ENCODE assay signal across 8 cellular contexts in genomic region chr7:129610709-129611245, GRCh38. TPM values are rescaled to one million over a fixed set of nuclear protein-coding genes. Genes with fewer than 3 reads are reported as not detected.
DNase-seq lines count a peak whose midpoint lies in the region; ATAC-seq, FAIRE-seq and TF ChIP-seq lines count a peak whose summit lies in the region.

No MANE protein-coding gene starts in this region.

- no peak for TF ChIP-seq POLR2A in esophagus squamous epithelium (IDR thresholded peaks at IDR 0.05)
- no peak for TF ChIP-seq POLR2A in H54 (IDR thresholded peaks at IDR 0.05; ENCODE audit: low read depth, low read length)

- WGBS in esophagus squamous epithelium, 2 donors = 9 to 15% methylated on average over 11 to 16 of the region's 17 CpGs

- H3K9me3 ChIP-seq in esophagus squamous epithelium = no peaks in the 10 kb centered on the region

- H3K4me3 ChIP-seq in GM12864 (ENCODE audit: low read depth, low read length) (peak overlapping the region; percentile 85), esophagus squamous epithelium (peak overlapping the region; percentile 80 to 94 (median 86)), rectal smooth muscle tissue (ENCODE audit: low read length) (peak overlapping the region; percentile 98)

- H3K27me3 ChIP-seq in esophagus squamous epithelium (no peaks in the 10 kb centered on the region), rectal smooth muscle tissue (ENCODE audit: control insufficient read depth, insufficient read depth, low read length) (no peaks in the 10 kb centered on the region)

- TF ChIP-seq CTCF in GM12864 (IDR thresholded peaks at IDR 0.05; ENCODE audit: low read depth, low read length, missing control alignments) (no peak), esophagus squamous epithelium (IDR thresholded peaks at IDR 0.05) (no peak)

- peak overlapping the region; percentile 93 to 98 (median 97) for H3K27ac ChIP-seq in esophagus squamous epithelium
- peak overlapping the region; percentile 97 for H3K27ac ChIP-seq in rectal smooth muscle tissue (ENCODE audit: low read depth, low read length)

- peaks cover 20% of the 10 kb centered on the region for H3K36me3 Mint-ChIP-seq in T-helper 1 cell treated with Interleukin-12 subunit alpha and Interleukin-12 subunit beta and Interleukin-4 antibody, amounts not matched to agents 30 μg/mL and 1 μg/mL, for 36 hours (ENCODE audit: low read depth)

- H3K4me1 Mint-ChIP-seq in T-helper 1 cell treated with Interleukin-12 subunit alpha and Interleukin-12 subunit beta and Interleukin-4 antibody, amounts not matched to agents 30 μg/mL and 1 μg/mL, for 36 hours (ENCODE audit: low read depth) = peaks cover 43% of the 10 kb centered on the region

- intact Hi-C loops in esophagus squamous epithelium (cut with DNase I) = no loop called here

- ATAC-seq in GM19395 (IDR thresholded peaks at IDR 0.05; ENCODE audit: unreplicated experiment) (no peak), GM21381 (IDR thresholded peaks at IDR 0.05; ENCODE audit: unreplicated experiment) (no peak)

- peaks cover 26 to 54% (median 32%) of the 10 kb centered on the region in 3 donors for H3K4me1 ChIP-seq in esophagus squamous epithelium
- peaks cover 11% of the 10 kb centered on the region for H3K4me1 ChIP-seq in rectal smooth muscle tissue (ENCODE audit: control insufficient read depth, insufficient read depth, low read length)

- H3K9ac ChIP-seq in rectal smooth muscle tissue (ENCODE audit: low read length) = peak overlapping the region; percentile 91

- no peaks in the 10 kb centered on the region for H3K27me3 Mint-ChIP-seq in T-helper 1 cell treated with Interleukin-12 subunit alpha and Interleukin-12 subunit beta and Interleukin-4 antibody, amounts not matched to agents 30 μg/mL and 1 μg/mL, for 36 hours (ENCODE audit: low read depth)

- DNase-seq in GM12864 (ENCODE audit: low read depth) (no peak), esophagus squamous epithelium (lab: John Stamatoyannopoulos, UW) (no peak), mesenteric fat pad (ENCODE audit: low spot score) (no peak), H54 (ENCODE audit: insufficient read length, low spot score) (no peak)

- H3K36me3 ChIP-seq in esophagus squamous epithelium (peaks cover 0 to 11% (median 0%) of the 10 kb centered on the region in 3 donors), rectal smooth muscle tissue (ENCODE audit: control insufficient read depth, insufficient read depth, low read length) (no peaks in the 10 kb centered on the region)

- H3K4me3 Mint-ChIP-seq in T-helper 1 cell treated with Interleukin-12 subunit alpha and Interleukin-12 subunit beta and Interleukin-4 antibody, amounts not matched to agents 30 μg/mL and 1 μg/mL, for 36 hours = peak overlapping the region; percentile 94

- H3K9me3 Mint-ChIP-seq in T-helper 1 cell treated with Interleukin-12 subunit alpha and Interleukin-12 subunit beta and Interleukin-4 antibody, amounts not matched to agents 30 μg/mL and 1 μg/mL, for 36 hours = no peaks in the 10 kb centered on the region

- peak overlapping the region; percentile 96 for H3K27ac Mint-ChIP-seq in T-helper 1 cell treated with Interleukin-12 subunit alpha and Interleukin-12 subunit beta and Interleukin-4 antibody, amounts not matched to agents 30 μg/mL and 1 μg/mL, for 36 hours

- no peak for FAIRE-seq in H54 (lab: Jason Lieb, UNC)

RNA-seq across cellular contexts. Expression of gene NRF1, which starts 0.7 kb away (rescaled TPM):
- total RNA-seq in esophagus squamous epithelium = 10 to 100 TPM; 10.0 to 18.3 (median 13.3) TPM
- total RNA-seq in mesenteric fat pad = 16.2 TPM
